14 cellular contexts compared by ENCODE assay signal in the genomic region with DNA sequence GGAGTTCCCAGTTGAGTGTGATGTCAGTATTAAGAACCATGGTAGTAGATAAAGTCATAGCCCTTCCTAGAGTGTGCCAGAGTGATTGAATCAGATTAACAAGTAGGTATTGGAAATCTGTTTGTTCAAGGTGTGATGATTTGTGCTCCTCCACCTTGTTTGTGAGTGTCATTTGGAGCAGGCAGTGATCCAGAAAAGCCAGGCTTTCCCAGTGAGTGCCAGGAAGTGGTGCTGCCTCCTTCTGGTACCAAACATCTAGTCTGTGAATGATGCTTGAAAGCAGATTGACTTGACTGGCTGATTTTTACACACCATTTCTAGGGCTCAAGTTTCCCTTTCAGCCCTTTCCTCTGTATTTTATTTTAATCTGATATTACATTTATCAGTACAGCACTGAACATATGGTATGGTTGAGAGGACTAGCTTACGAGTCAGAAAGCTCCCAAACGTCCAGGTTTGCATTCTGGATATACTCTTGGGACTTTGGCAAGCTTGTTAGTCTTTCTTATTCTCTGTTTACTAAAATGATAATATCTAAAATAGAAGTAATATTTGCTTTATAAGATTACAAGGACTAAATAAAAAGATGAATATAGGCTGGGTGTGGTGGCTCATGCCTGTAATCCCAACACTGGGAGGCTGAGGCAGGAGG.
DNase-seq lines count a peak whose midpoint lies in the region; ATAC-seq and TF ChIP-seq lines count a peak whose summit lies in the region.
"Had no signal": no experiment of that assay in that cellular context is flagged by ENCODE, and none has a peak within 500 bp of the region (broad histone marks: within the 10 kb centered on the region; RNA-seq: fewer than 3 reads in every experiment).

No MANE protein-coding gene starts in this region.

- POLR2A ChIA-PET in A673 (lab: Charles Lee; ENCODE audit: low non-redundant PET), result no interaction called here
- POLR2A ChIA-PET in SK-N-SH (lab: Yijun Ruan, JAX), result no interaction called here

- H4K20me1 ChIP-seq in SK-N-SH (ENCODE audit: insufficient read depth), result no peaks in the 10 kb centered on the region

- H3K27ac ChIP-seq in A673 (ENCODE audit: low read depth, low read length, poor library complexity, severe bottlenecking) (no peak overlapping the region), SK-N-SH (ENCODE audit: low read depth in 2 of 2, low read length in 1 of 2) (no peak overlapping the region), right atrium auricular region (no peak overlapping the region)
- H3K27ac ChIP-seq: esophagus squamous epithelium, RWPE1 had no signal

- TF ChIP-seq EP300 in SK-N-SH (IDR thresholded peaks at IDR 0.05; ENCODE audit: borderline replicate concordance in 1 of 2, low read depth in 1 of 2, low read length in 1 of 2), result no peak

- H3K9me3 Mint-ChIP-seq in stimulated activated naive CD8-positive, alpha-beta T cell treated with anti-CD3 and anti-CD28 coated beads, Interleukin-15, amount 100 ng/mL, for 72 hours, result no peaks in the 10 kb centered on the region
- H3K9me3 Mint-ChIP-seq: activated CD4-positive, alpha-beta T cell treated with anti-CD3 and anti-CD28 coated beads, Interleukin-2, amount 10 ng/mL, durations not matched to agents 7 days and 5 days; memory B cell had no signal

- H3F3A ChIP-seq in SK-N-SH (replicated peaks; ENCODE audit: insufficient read depth), result peaks cover 13% of the 10 kb centered on the region

- DNase-seq in A673 (ENCODE audit: low spot score) (peak; percentile 26), G401 (ENCODE audit: low spot score) (peak; percentile 70), SK-N-SH (no peak), globus pallidus (ENCODE audit: low spot score) (peak; percentile 12), SK-N-DZ (ENCODE audit: low spot score) (no peak), right atrium auricular region (ENCODE audit: low spot score) (no peak)
- no peak for DNase-seq in stimulated activated naive CD8-positive, alpha-beta T cell treated with anti-CD3 and anti-CD28 coated beads, Interleukin-15, amount 100 ng/mL, for 72 hours
- DNase-seq: activated CD4-positive, alpha-beta T cell treated with anti-CD3 and anti-CD28 coated beads, Interleukin-2, amount 10 ng/mL, durations not matched to agents 7 days and 5 days; esophagus squamous epithelium; NCI-H1105 treated with DMSO at 0.1 percent for 48 hours had no signal

- BruUV-seq in A673 (replicated peaks; lab: Mats Ljungman, UMichigan), result no TSS peak

- H3K79me2 ChIP-seq in SK-N-SH (ENCODE audit: insufficient read depth), result no peaks in the 10 kb centered on the region

- H3K9me2 ChIP-seq in SK-N-SH, result no peaks in the 10 kb centered on the region

- H2AFZ ChIP-seq in SK-N-SH (ENCODE audit: low read depth), result no peak overlapping the region

- in situ Hi-C loops in G401 (cut with HindIII; ENCODE audit: low sequenced_read_pairs), result no loop called here

- H3K4me1 ChIP-seq in A673 (ENCODE audit: insufficient read depth, low read length, poor library complexity, severe bottlenecking) (no peaks in the 10 kb centered on the region), SK-N-SH (ENCODE audit: control insufficient read depth in 1 of 2, insufficient read depth in 2 of 2, low read depth in 1 of 2, low read length in 1 of 2) (peaks cover 0 to 19% of the 10 kb centered on the region in 2 experiments; a peak in 3 of 4 replicates), right atrium auricular region (peaks cover 0 to 13% of the 10 kb centered on the region in 2 donors)
- H3K4me1 ChIP-seq: Caco-2, esophagus squamous epithelium had no signal

- H3K4me3 ChIP-seq in A673 (ENCODE audit: low read depth, low read length, poor library complexity, severe bottlenecking), result no peak overlapping the region
- H3K4me3 ChIP-seq in SK-N-SH (ENCODE audit: low read depth in 2 of 2, low read length in 1 of 2), result no peak overlapping the region
- H3K4me3 ChIP-seq in right atrium auricular region, result no peak overlapping the region
- H3K4me3 ChIP-seq: esophagus squamous epithelium had no signal

- intact Hi-C loops in A673 (cut with micrococcal nuclease; ENCODE audit: unreplicated experiment), result no loop called here

- no peak overlapping the region for H3K4me2 ChIP-seq in SK-N-SH

- no peak overlapping the region for H3K4me3 Mint-ChIP-seq in stimulated activated naive CD8-positive, alpha-beta T cell treated with anti-CD3 and anti-CD28 coated beads, Interleukin-15, amount 100 ng/mL, for 72 hours
- H3K4me3 Mint-ChIP-seq: activated CD4-positive, alpha-beta T cell treated with anti-CD3 and anti-CD28 coated beads, Interleukin-2, amount 10 ng/mL, durations not matched to agents 7 days and 5 days; memory B cell had no signal

- CTCF ChIA-PET in A673 (lab: Charles Lee) (interaction anchor here (0.6 kb wide), 1 partner anchor 839 kb away, joined by 3 read pairs; no protein-coding TSS in a partner anchor), SK-N-SH (lab: Yijun Ruan, JAX) (interaction anchor here (1.3 to 2.7 kb wide), 3 partner anchors 10 to 1871 kb away, joined by 3 to 9 read pairs (median 7); no protein-coding TSS in a partner anchor)

- WGBS in SK-N-SH (ENCODE audit: low lambda C conversion rate), result 88% methylated on average over 2 of the region's 2 CpGs

- TF ChIP-seq CTCF in A673 (conservative IDR thresholded peaks at IDR 0.05; ENCODE audit: low read depth, low read length) (peak; percentile 57), SK-N-SH (IDR thresholded peaks at IDR 0.05) (peak; percentile 37), right atrium auricular region (IDR thresholded peaks at IDR 0.05) (peak in 1 of 2 donors; percentile 37)

- H3K27me3 ChIP-seq in A673 (replicated peaks; ENCODE audit: insufficient read depth, low read depth, low read length, poor library complexity), result no peaks in the 10 kb centered on the region
- H3K27me3 ChIP-seq in SK-N-SH (ENCODE audit: insufficient read depth), result no peaks in the 10 kb centered on the region
- no peaks in the 10 kb centered on the region for H3K27me3 ChIP-seq in right atrium auricular region
- H3K27me3 ChIP-seq: esophagus squamous epithelium had no signal

- H3K36me3 ChIP-seq in A673 (ENCODE audit: insufficient read depth, low read length, poor library complexity, severe bottlenecking) (no peaks in the 10 kb centered on the region), SK-N-SH (replicated peaks in 1 of 2; ENCODE audit: control insufficient read depth in 1 of 2, insufficient read depth in 2 of 2, low read length in 1 of 2) (no peaks in the 10 kb centered on the region), right atrium auricular region (no peaks in the 10 kb centered on the region)

- TF ChIP-seq RAD21 in SK-N-SH (IDR thresholded peaks at IDR 0.05; ENCODE audit: low read length), result peak; percentile 44; the same call in 1 of the 2 replicates

- no peak overlapping the region for H3K9ac ChIP-seq in SK-N-SH

- H3K4me1 Mint-ChIP-seq in stimulated activated naive CD8-positive, alpha-beta T cell treated with anti-CD3 and anti-CD28 coated beads, Interleukin-15, amount 100 ng/mL, for 72 hours, result no peaks in the 10 kb centered on the region
- H3K4me1 Mint-ChIP-seq: memory B cell had no signal

- H3K9me3 ChIP-seq in A673 (ENCODE audit: low read depth, low read length, poor library complexity, severe bottlenecking) (no peaks in the 10 kb centered on the region), SK-N-SH (no peaks in the 10 kb centered on the region), right atrium auricular region (no peaks in the 10 kb centered on the region)
- H3K9me3 ChIP-seq: Caco-2, esophagus squamous epithelium had no signal

- no peak for ATAC-seq in stimulated activated naive CD8-positive, alpha-beta T cell treated with anti-CD3 and anti-CD28 coated beads, Interleukin-15, amount 100 ng/mL, for 72 hours
- no peak for ATAC-seq in HG03097 (IDR thresholded peaks at IDR 0.05; ENCODE audit: low FRiP score, unreplicated experiment)

- peak overlapping the region in 1 of 2 donors; percentile 72 for H3K27ac Mint-ChIP-seq in stimulated activated naive CD8-positive, alpha-beta T cell treated with anti-CD3 and anti-CD28 coated beads, Interleukin-15, amount 100 ng/mL, for 72 hours
- H3K27ac Mint-ChIP-seq: activated CD4-positive, alpha-beta T cell treated with anti-CD3 and anti-CD28 coated beads, Interleukin-2, amount 10 ng/mL, durations not matched to agents 7 days and 5 days; memory B cell had no signal

- H3K27me3 Mint-ChIP-seq in stimulated activated naive CD8-positive, alpha-beta T cell treated with anti-CD3 and anti-CD28 coated beads, Interleukin-15, amount 100 ng/mL, for 72 hours, result no peaks in the 10 kb centered on the region
- H3K27me3 Mint-ChIP-seq: activated CD4-positive, alpha-beta T cell treated with anti-CD3 and anti-CD28 coated beads, Interleukin-2, amount 10 ng/mL, durations not matched to agents 7 days and 5 days; memory B cell had no signal

TF ChIP-seq in SK-N-SH, 30 proteins besides CTCF, POLR2A, EP300 and RAD21:
- TF ChIP-seq MEF2A (IDR thresholded peaks at IDR 0.05; ENCODE audit: borderline replicate concordance, low read depth) (no peak), NFIC (IDR thresholded peaks at IDR 0.05; ENCODE audit: borderline replicate concordance) (0 out of 2 replicates have a peak, but pooled peaks have one; percentile 6), EZH2phosphoT487 (IDR thresholded peaks at IDR 0.05; ENCODE audit: borderline replicate concordance, low read depth) (no peak), GATA2 (CRISPR knock-in tag; IDR thresholded peaks at IDR 0.05) (no peak), SMC3 (IDR thresholded peaks at IDR 0.05; ENCODE audit: low read depth, low read length) (peak; percentile 34), TCF12 (IDR thresholded peaks at IDR 0.05) (no peak)
- TF ChIP-seq, protein P1, sequence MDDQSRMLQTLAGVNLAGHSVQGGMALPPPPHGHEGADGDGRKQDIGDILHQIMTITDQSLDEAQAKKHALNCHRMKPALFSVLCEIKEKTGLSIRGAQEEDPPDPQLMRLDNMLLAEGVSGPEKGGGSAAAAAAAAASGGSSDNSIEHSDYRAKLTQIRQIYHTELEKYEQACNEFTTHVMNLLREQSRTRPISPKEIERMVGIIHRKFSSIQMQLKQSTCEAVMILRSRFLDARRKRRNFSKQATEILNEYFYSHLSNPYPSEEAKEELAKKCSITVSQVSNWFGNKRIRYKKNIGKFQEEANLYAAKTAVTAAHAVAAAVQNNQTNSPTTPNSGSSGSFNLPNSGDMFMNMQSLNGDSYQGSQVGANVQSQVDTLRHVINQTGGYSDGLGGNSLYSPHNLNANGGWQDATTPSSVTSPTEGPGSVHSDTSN (IDR thresholded peaks at IDR 0.05), result no peak

Comparison
In these comparisons a context has a peak if more than half of its experiments do, and no peak if none do; other contexts are left out.
1. DNase-seq: peak in A673 (single experiment), G401 (single experiment) and globus pallidus (single experiment); none in SK-N-SH (single experiment), SK-N-DZ (single experiment), stimulated activated naive CD8-positive, alpha-beta T cell treated with anti-CD3 and anti-CD28 coated beads, Interleukin-15, amount 100 ng/mL, for 72 hours (0 of 2) and right atrium auricular region (single experiment).